In the genomic region with DNA sequence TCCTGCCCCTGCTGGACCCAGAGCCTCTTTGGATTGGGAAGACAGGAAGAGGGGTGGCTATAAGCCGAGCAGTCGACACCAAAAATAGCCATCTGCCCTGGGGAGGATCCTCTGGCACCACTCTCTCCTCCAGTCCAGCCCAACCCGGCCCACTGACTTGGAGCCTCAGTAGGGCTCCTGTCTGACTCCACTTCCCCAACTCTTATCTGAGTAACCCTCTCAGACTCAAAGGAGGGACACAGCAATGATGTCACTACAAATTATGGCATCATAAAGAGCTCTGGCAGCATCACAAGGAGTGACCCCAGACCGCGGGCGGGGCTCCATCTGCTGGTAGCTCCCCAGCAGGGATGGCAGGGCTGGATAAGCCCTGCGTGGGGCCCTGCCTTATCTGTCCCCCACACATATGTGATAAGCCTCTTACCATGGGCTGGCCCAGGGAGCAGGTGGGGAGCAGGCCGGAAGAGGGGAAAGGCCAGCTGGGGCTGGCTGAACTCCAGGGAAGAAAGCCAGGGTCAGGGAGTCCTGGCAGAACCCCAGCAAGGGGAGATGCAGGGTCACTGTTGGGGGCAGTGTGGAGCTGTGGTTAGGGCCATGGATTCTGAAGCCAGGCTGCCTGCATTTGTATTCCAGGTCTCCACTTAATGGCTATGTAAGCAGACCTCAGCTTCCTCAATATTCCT, we compare ENCODE assay signal across 9 cellular contexts. TPM values are rescaled to one million over a fixed set of nuclear protein-coding genes. Genes with fewer than 3 reads are reported as not detected.
A peak's percentile ranks its signal among the peaks of the same experiment; 100 is the strongest.
DNase-seq lines count a peak whose midpoint lies in the region; ATAC-seq and TF ChIP-seq lines count a peak whose summit lies in the region.
"Had no signal": no experiment of that assay in that cellular context is flagged by ENCODE, and none has a peak within 500 bp of the region (broad histone marks: within the 10 kb centered on the region; RNA-seq: fewer than 3 reads in every experiment).

No MANE protein-coding gene starts in this region.

- H3K36me3 ChIP-seq in thoracic aorta = no peaks in the 10 kb centered on the region
- H3K36me3 ChIP-seq: HAP-1 had no signal

- H3K4me3 ChIP-seq in astrocyte of the spinal cord (ENCODE audit: low read depth, low read length) (no peak overlapping the region), thoracic aorta (no peak overlapping the region)
- H3K4me3 ChIP-seq: HAP-1 had no signal

- H3K27ac ChIP-seq in thoracic aorta = peak overlapping the region; percentile 66 to 71

- peak; percentile 29 for DNase-seq in NAMALWA (ENCODE audit: low spot score)
- no peak for DNase-seq in astrocyte of the spinal cord (ENCODE audit: low read depth, low spot score)
- DNase-seq in inferior parietal cortex (ENCODE audit: extremely low spot score) = peak; percentile 68
- DNase-seq in thoracic aorta (ENCODE audit: low spot score) = no peak
- DNase-seq in NCI-H1105 treated with DMSO at 0.1 percent for 48 hours (lab: John Stamatoyannopoulos, UW) = no peak
- no peak for DNase-seq in midbrain (lab: John Stamatoyannopoulos, UW)
- DNase-seq in H4 (ENCODE audit: low spot score) = no peak
- DNase-seq in SHP77 treated with DMSO at 0.1 percent for 48 hours (lab: John Stamatoyannopoulos, UW) = no peak

- H3K4me1 ChIP-seq in thoracic aorta (ENCODE audit: control insufficient read depth in 1 of 2, low read depth in 2 of 2) = peaks cover 20 to 34% of the 10 kb centered on the region in 2 donors

- H3K27me3 ChIP-seq in thoracic aorta (replicated peaks; ENCODE audit: insufficient read depth) = no peaks in the 10 kb centered on the region

- in situ Hi-C loops in astrocyte of the spinal cord (cut with HindIII; ENCODE audit: low sequenced_read_pairs) = no loop called here

- no peaks in the 10 kb centered on the region for H3K9me3 ChIP-seq in thoracic aorta
- H3K9me3 ChIP-seq: HAP-1 had no signal

- TF ChIP-seq CTCF in astrocyte of the spinal cord (IDR thresholded peaks at IDR 0.05; ENCODE audit: low read depth, low read length) = peak; percentile 4
- no peak for TF ChIP-seq CTCF in thoracic aorta (IDR thresholded peaks at IDR 0.05)

- no peak for ATAC-seq in thoracic aorta (ENCODE audit: insufficient number of reproducible peaks, low FRiP score, low read depth)

RNA-seq across cellular contexts. Expression of gene SLC6A9, which starts 4.6 kb away (rescaled TPM):
- 10 to 100 TPM; 15.0 to 26.8 TPM for total RNA-seq in thoracic aorta
- total RNA-seq in H4 (2014; rRNA removed; shearing (Covaris generic)) = 9.6 and 10.0 TPM in 2 replicates

RNA-seq across cellular contexts. Expression of gene CCDC24, which starts 44.5 kb away (rescaled TPM):
- total RNA-seq in thoracic aorta = 10 to 100 TPM in 1 of 2 donors, 1 to 10 TPM in 1; 4.5 to 24.0 TPM
- 15.8 and 23.2 TPM in 2 replicates for total RNA-seq in H4 (2014; rRNA removed; shearing (Covaris generic))

RNA-seq across cellular contexts. Expression of gene B4GALT2, which starts 56.9 kb away (rescaled TPM):
- 10 to 100 TPM; 34.8 to 51.6 TPM for total RNA-seq in thoracic aorta
- 87.5 and 92.8 TPM in 2 replicates for total RNA-seq in H4 (2014; rRNA removed; shearing (Covaris generic))

Comparison
In these comparisons a context has a peak if more than half of its experiments do, and no peak if none do; other contexts are left out.
1. DNase-seq: peak in NAMALWA (single experiment) and inferior parietal cortex (single experiment); none in astrocyte of the spinal cord (single experiment), thoracic aorta (single experiment), NCI-H1105 treated with DMSO at 0.1 percent for 48 hours (single experiment), midbrain (single experiment), H4 (single experiment) and SHP77 treated with DMSO at 0.1 percent for 48 hours (single experiment).